In the genomic region with DNA sequence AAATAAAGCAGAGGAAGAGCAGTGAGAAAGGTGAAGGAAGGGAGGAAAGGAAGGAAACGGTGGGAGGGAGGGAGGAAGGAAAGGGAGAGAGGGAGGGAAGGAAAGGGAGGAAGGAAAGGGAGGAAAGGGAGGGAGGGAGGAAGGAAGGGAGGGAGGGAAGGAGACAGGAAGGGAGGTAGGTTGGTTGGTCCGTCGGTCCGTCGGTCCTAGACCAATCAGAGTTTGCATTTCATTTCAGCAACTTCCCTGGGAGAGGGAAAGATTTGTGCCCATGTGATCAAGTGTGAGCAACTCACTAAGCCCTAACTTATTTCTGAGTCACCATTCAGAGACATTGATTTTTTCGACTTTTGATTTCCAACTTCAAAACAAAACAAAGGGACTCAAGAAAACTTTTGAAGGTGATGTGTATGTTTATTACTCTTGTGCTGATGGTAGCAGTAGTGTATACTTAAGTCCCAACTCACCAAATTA, we compare ENCODE assay signal across 8 cellular contexts. TPM values are rescaled to one million over a fixed set of nuclear protein-coding genes. Genes with fewer than 3 reads are reported as not detected.
DNase-seq lines count a peak whose midpoint lies in the region; ATAC-seq lines count a peak whose summit lies in the region.

No MANE protein-coding gene starts in this region.

- DNase-seq in activated CD4-positive, alpha-beta T cell treated with anti-CD3 and anti-CD28 coated beads for 36 hours, result peak; percentile 51
- no peak for DNase-seq in activated CD4-positive, alpha-beta T cell treated with anti-CD3 and anti-CD28 coated beads, Interleukin-2, amount 50 U/mL, for 1 hour
- peak; percentile 59 for DNase-seq in activated CD4-positive, alpha-beta memory T cell treated with anti-CD3 and anti-CD28 coated beads for 36 hours
- DNase-seq in glomerular visceral epithelial cell (ENCODE audit: extremely low spot score), result peak; percentile 31
- no peak for DNase-seq in stimulated activated naive CD4-positive, alpha-beta T cell treated with Interleukin-2 at 50 U/mL for 16 hours (lab: John Stamatoyannopoulos, UW)
- DNase-seq in NCI-H2227 treated with DMSO at 0.1 percent for 48 hours (lab: John Stamatoyannopoulos, UW), result no peak
- DNase-seq in NCI-H748 (lab: John Stamatoyannopoulos, UW; ENCODE audit: unreplicated experiment), result no peak

- CTCF ChIA-PET in activated CD4-positive, alpha-beta T cell treated with anti-CD3 and anti-CD28 coated beads for 36 hours (lab: Charles Lee), result interaction anchor here (0.6 to 2.8 kb wide), 8 partner anchors 12 to 932 kb away, joined by 3 to 16 read pairs (median 4); no protein-coding TSS in a partner anchor
- CTCF ChIA-PET in activated CD4-positive, alpha-beta memory T cell treated with anti-CD3 and anti-CD28 coated beads for 36 hours (lab: Charles Lee), result interaction anchor here (0.6 to 3.1 kb wide), 11 partner anchors 15 to 189 kb away, joined by 3 to 32 read pairs (median 4); a partner anchor contains a TSS

- ATAC-seq in activated CD4-positive, alpha-beta T cell treated with anti-CD3 and anti-CD28 coated beads for 36 hours, result peak; percentile 89

- H3K4me1 Mint-ChIP-seq in activated CD4-positive, alpha-beta T cell treated with anti-CD3 and anti-CD28 coated beads for 36 hours, result peaks cover 34% of the 10 kb centered on the region
- peaks cover 41% of the 10 kb centered on the region for H3K4me1 Mint-ChIP-seq in activated CD4-positive, alpha-beta memory T cell treated with anti-CD3 and anti-CD28 coated beads for 36 hours (ENCODE audit: low read depth)
- peaks cover 34% of the 10 kb centered on the region for H3K4me1 Mint-ChIP-seq in stimulated activated naive CD8-positive, alpha-beta T cell treated with anti-CD3 and anti-CD28 coated beads, Interleukin-15, Interleukin-2, amounts not matched to agents 100 ng/mL and 50 ng/mL, for 24 hours (ENCODE audit: low read depth)

- POLR2A ChIA-PET in activated CD4-positive, alpha-beta T cell treated with anti-CD3 and anti-CD28 coated beads for 36 hours (lab: Charles Lee), result no interaction called here
- POLR2A ChIA-PET in activated CD4-positive, alpha-beta memory T cell treated with anti-CD3 and anti-CD28 coated beads for 36 hours (lab: Charles Lee), result interaction anchor here (1.9 kb wide), 1 partner anchor 17 kb away, joined by 4 read pairs; no protein-coding TSS in a partner anchor

- H3K27ac Mint-ChIP-seq in activated CD4-positive, alpha-beta T cell treated with anti-CD3 and anti-CD28 coated beads for 36 hours, result peak overlapping the region; percentile 90
- H3K27ac Mint-ChIP-seq in activated CD4-positive, alpha-beta memory T cell treated with anti-CD3 and anti-CD28 coated beads for 36 hours, result peak overlapping the region; percentile 93
- H3K27ac Mint-ChIP-seq in stimulated activated naive CD8-positive, alpha-beta T cell treated with anti-CD3 and anti-CD28 coated beads, Interleukin-15, Interleukin-2, amounts not matched to agents 100 ng/mL and 50 ng/mL, for 24 hours, result peak overlapping the region; percentile 87

- no peaks in the 10 kb centered on the region for H3K27me3 Mint-ChIP-seq in activated CD4-positive, alpha-beta T cell treated with anti-CD3 and anti-CD28 coated beads for 36 hours
- H3K27me3 Mint-ChIP-seq in activated CD4-positive, alpha-beta memory T cell treated with anti-CD3 and anti-CD28 coated beads for 36 hours, result no peaks in the 10 kb centered on the region
- no peaks in the 10 kb centered on the region for H3K27me3 Mint-ChIP-seq in stimulated activated naive CD8-positive, alpha-beta T cell treated with anti-CD3 and anti-CD28 coated beads, Interleukin-15, Interleukin-2, amounts not matched to agents 100 ng/mL and 50 ng/mL, for 24 hours

- no peaks in the 10 kb centered on the region for H3K9me3 Mint-ChIP-seq in activated CD4-positive, alpha-beta T cell treated with anti-CD3 and anti-CD28 coated beads for 36 hours (ENCODE audit: low read depth)
- H3K9me3 Mint-ChIP-seq in activated CD4-positive, alpha-beta memory T cell treated with anti-CD3 and anti-CD28 coated beads for 36 hours, result no peaks in the 10 kb centered on the region
- H3K9me3 Mint-ChIP-seq in stimulated activated naive CD8-positive, alpha-beta T cell treated with anti-CD3 and anti-CD28 coated beads, Interleukin-15, Interleukin-2, amounts not matched to agents 100 ng/mL and 50 ng/mL, for 24 hours, result no peaks in the 10 kb centered on the region

- H3K36me3 Mint-ChIP-seq in activated CD4-positive, alpha-beta T cell treated with anti-CD3 and anti-CD28 coated beads for 36 hours (ENCODE audit: low read depth), result peaks cover 20% of the 10 kb centered on the region
- peaks cover 25% of the 10 kb centered on the region for H3K36me3 Mint-ChIP-seq in activated CD4-positive, alpha-beta memory T cell treated with anti-CD3 and anti-CD28 coated beads for 36 hours
- peaks cover 31% of the 10 kb centered on the region for H3K36me3 Mint-ChIP-seq in stimulated activated naive CD8-positive, alpha-beta T cell treated with anti-CD3 and anti-CD28 coated beads, Interleukin-15, Interleukin-2, amounts not matched to agents 100 ng/mL and 50 ng/mL, for 24 hours (ENCODE audit: low read depth)

- intact Hi-C loops in activated CD4-positive, alpha-beta T cell treated with anti-CD3 and anti-CD28 coated beads for 36 hours (cut with DNase I, micrococcal nuclease), result loop anchor here (1.0 to 10.0 kb wide), 11 partner anchors 19 to 699 kb away; a partner anchor contains a TSS
- intact Hi-C loops in activated CD4-positive, alpha-beta memory T cell treated with anti-CD3 and anti-CD28 coated beads for 36 hours (cut with micrococcal nuclease), result loop anchor here (1.0 to 10.0 kb wide), 9 partner anchors 18 to 719 kb away; a partner anchor contains a TSS

- peak overlapping the region; percentile 51 for H3K4me3 Mint-ChIP-seq in activated CD4-positive, alpha-beta T cell treated with anti-CD3 and anti-CD28 coated beads for 36 hours
- H3K4me3 Mint-ChIP-seq in activated CD4-positive, alpha-beta memory T cell treated with anti-CD3 and anti-CD28 coated beads for 36 hours, result peak overlapping the region; percentile 48
- H3K4me3 Mint-ChIP-seq in stimulated activated naive CD8-positive, alpha-beta T cell treated with anti-CD3 and anti-CD28 coated beads, Interleukin-15, Interleukin-2, amounts not matched to agents 100 ng/mL and 50 ng/mL, for 24 hours, result peak overlapping the region; percentile 49

RNA-seq across cellular contexts. Expression of a gene that starts 18.8 kb away (rescaled TPM):
- 10 to 100 TPM; 45.9 to 47.7 TPM for total RNA-seq in activated CD4-positive, alpha-beta T cell treated with anti-CD3 and anti-CD28 coated beads for 36 hours
- total RNA-seq in activated CD4-positive, alpha-beta memory T cell treated with anti-CD3 and anti-CD28 coated beads for 36 hours, result 10 to 100 TPM; 48.4 to 51.9 TPM

RNA-seq across cellular contexts. Expression of a gene that starts 43.7 kb away (rescaled TPM):
- 10 to 100 TPM; 54.6 to 59.6 TPM for total RNA-seq in activated CD4-positive, alpha-beta T cell treated with anti-CD3 and anti-CD28 coated beads for 36 hours
- 10 to 100 TPM; 49.1 to 52.7 TPM for total RNA-seq in activated CD4-positive, alpha-beta memory T cell treated with anti-CD3 and anti-CD28 coated beads for 36 hours

Comparison
In these comparisons a context has a peak if more than half of its experiments do, and no peak if none do; other contexts are left out.
1. DNase-seq: peak in activated CD4-positive, alpha-beta T cell treated with anti-CD3 and anti-CD28 coated beads for 36 hours (single experiment), activated CD4-positive, alpha-beta memory T cell treated with anti-CD3 and anti-CD28 coated beads for 36 hours (single experiment) and glomerular visceral epithelial cell (single experiment); none in activated CD4-positive, alpha-beta T cell treated with anti-CD3 and anti-CD28 coated beads, Interleukin-2, amount 50 U/mL, for 1 hour (single experiment), stimulated activated naive CD4-positive, alpha-beta T cell treated with Interleukin-2 at 50 U/mL for 16 hours (single experiment), NCI-H2227 treated with DMSO at 0.1 percent for 48 hours (single experiment) and NCI-H748 (single experiment).
2. Peak in every context shown above with its lines, with median percentiles within 50 percentile points of each other: H3K27ac Mint-ChIP-seq and H3K4me3 Mint-ChIP-seq.